Comparison of ENCODE assay signal across 30 cellular contexts in genomic region chr1:215143497-215143896, GRCh38.
"Had no signal": no experiment of that assay in that cellular context is flagged by ENCODE, and none has a peak within 500 bp of the region (broad histone marks: within the 10 kb centered on the region; RNA-seq: fewer than 3 reads in every experiment).

No MANE protein-coding gene starts in this region.

- H3K4me3 Mint-ChIP-seq: central memory CD8-positive, alpha-beta T cell; immature natural killer cell; memory B cell; natural killer cell; stimulated activated effector memory CD8-positive, alpha-beta T cell treated with anti-CD3 and anti-CD28 coated beads, Interleukin-12 subunit alpha, Interleukin-12 subunit beta, amount 100 ng/mL, for 72 hours had no signal

- ATAC-seq: heart left ventricle; left colon; left ventricle myocardium superior; lower lobe of right lung; natural killer cell; stimulated activated effector memory CD8-positive, alpha-beta T cell treated with anti-CD3 and anti-CD28 coated beads, Interleukin-12 subunit alpha, Interleukin-12 subunit beta, amount 100 ng/mL, for 72 hours had no signal

- H3K4me1 Mint-ChIP-seq: central memory CD8-positive, alpha-beta T cell; immature natural killer cell; memory B cell; natural killer cell; stimulated activated effector memory CD8-positive, alpha-beta T cell treated with anti-CD3 and anti-CD28 coated beads, Interleukin-12 subunit alpha, Interleukin-12 subunit beta, amount 100 ng/mL, for 72 hours had no signal

- FAIRE-seq: endometrium, frontal cortex had no signal

- H3K27ac Mint-ChIP-seq: immature natural killer cell; memory B cell; natural killer cell; stimulated activated effector memory CD8-positive, alpha-beta T cell treated with anti-CD3 and anti-CD28 coated beads, Interleukin-12 subunit alpha, Interleukin-12 subunit beta, amount 100 ng/mL, for 72 hours had no signal

- H3K9me3 ChIP-seq: lower lobe of right lung, prostate gland, thyroid gland, vagina had no signal

- H3K4me3 ChIP-seq: coronary artery, esophagus squamous epithelium, heart left ventricle, lower lobe of right lung, prostate gland, right atrium auricular region, skin epidermis, spleen, stomach, thyroid gland, vagina had no signal

- H3K36me3 Mint-ChIP-seq: immature natural killer cell; memory B cell; stimulated activated effector memory CD8-positive, alpha-beta T cell treated with anti-CD3 and anti-CD28 coated beads, Interleukin-12 subunit alpha, Interleukin-12 subunit beta, amount 100 ng/mL, for 72 hours had no signal

- H3K27me3 ChIP-seq: esophagus squamous epithelium, heart left ventricle, right atrium auricular region, spleen, stomach, thyroid gland, vagina had no signal

- H3K36me3 ChIP-seq: esophagus squamous epithelium, heart left ventricle, lower lobe of right lung, prostate gland, right atrium auricular region, spleen, stomach, thyroid gland, vagina had no signal

- H3K27ac ChIP-seq: coronary artery, esophagus squamous epithelium, heart left ventricle, lower lobe of right lung, prostate gland, right atrium auricular region, skin epidermis, spleen, stomach, thyroid gland, vagina had no signal

- DNase-seq: dermis blood vessel endothelial cell; effector memory CD4-positive, alpha-beta T cell; erythroblast; esophagus squamous epithelium; heart left ventricle; hippocampal formation; immature natural killer cell; islet precursor cell; kidney glomerular epithelial cell; left colon; left ventricle myocardium superior; lower lobe of right lung; natural killer cell; spleen; stimulated activated CD4-positive, alpha-beta T cell treated with anti-CD3 and anti-CD28 coated beads, Interleukin-1b, Interleukin-23, amount 100 ng/mL, for 48 hours; stimulated activated CD4-positive, alpha-beta T cell treated with anti-CD3 and anti-CD28 coated beads, Interleukin-4, amount 100 ng/mL, for 1 hour; stimulated activated naive CD4-positive, alpha-beta T cell treated with Interleukin-2 at 50 U/mL for 16 hours; stomach; thyroid gland; trophoblast cell had no signal

- H3K4me1 ChIP-seq: esophagus squamous epithelium, lower lobe of right lung, prostate gland, right atrium auricular region, spleen, thyroid gland, vagina had no signal

- H3K27me3 Mint-ChIP-seq: central memory CD8-positive, alpha-beta T cell; memory B cell had no signal
